ENCODE assay signal across 15 cellular contexts in the genomic region with DNA sequence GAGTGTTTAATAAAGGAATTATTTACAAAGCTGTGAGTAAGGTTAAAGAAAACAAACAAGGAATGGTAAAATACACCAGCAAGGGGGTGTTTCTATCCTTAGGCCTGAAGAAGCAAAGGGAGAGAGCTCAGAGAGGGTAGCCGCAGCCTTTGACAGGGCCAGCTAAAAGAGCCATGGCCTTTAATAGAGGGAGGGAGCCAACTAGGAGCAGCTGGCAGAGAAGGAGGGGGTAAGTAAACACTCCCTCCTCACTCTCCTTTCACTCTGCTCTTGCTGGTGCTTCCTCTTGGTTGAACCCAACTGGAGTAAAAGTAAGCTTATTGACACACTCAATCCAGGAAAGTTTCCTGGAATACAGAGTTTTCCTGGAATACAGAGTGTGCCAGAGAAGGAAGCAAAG.
"Had no signal": no experiment of that assay in that cellular context is flagged by ENCODE, and none has a peak within 500 bp of the region (broad histone marks: within the 10 kb centered on the region; RNA-seq: fewer than 3 reads in every experiment).

No MANE protein-coding gene starts in this region.

- ATAC-seq: gastrocnemius medialis; left ventricle myocardium superior; stimulated activated naive CD8-positive, alpha-beta T cell treated with anti-CD3 and anti-CD28 coated beads, Interleukin-15, Interleukin-2, amounts not matched to agents 100 U/mL and 50 U/mL, for 24 hours had no signal

- H3K4me1 ChIP-seq: colonic mucosa, gastrocnemius medialis, testis had no signal

- H3K27ac ChIP-seq: colonic mucosa, gastrocnemius medialis, testis had no signal

- H3K9me3 ChIP-seq: colonic mucosa, gastrocnemius medialis, testis had no signal

- H3K36me3 ChIP-seq: colonic mucosa, gastrocnemius medialis had no signal

- DNase-seq: activated CD4-positive, alpha-beta T cell treated with anti-CD3 and anti-CD28 coated beads, Interleukin-2, amount 50 U/mL, for 4 hours; activated CD4-positive, CD25-positive, alpha-beta regulatory T cell treated with anti-CD3 and anti-CD28 coated beads, Interleukin-2, amount 50 U/mL, for 72 hours; activated effector memory CD4-positive, alpha-beta T cell treated with Interleukin-2 at 50 U/mL for 16 hours; activated T-cell treated with anti-CD3 and anti-CD28 coated beads, Interleukin-2, amount 50 U/mL, for 1 hour; caudate nucleus; colonic mucosa; effector CD8-positive, alpha-beta T cell; gastrocnemius medialis; kidney; left ventricle myocardium superior; mesenchymal stem cell; nephron progenitor cell; stimulated activated CD4-positive, alpha-beta T cell treated with anti-CD3 and anti-CD28 coated beads, Interleukin-2, amount 100 ng/mL, for 48 hours; stimulated activated naive CD8-positive, alpha-beta T cell treated with anti-CD3 and anti-CD28 coated beads, Interleukin-15, Interleukin-2, amounts not matched to agents 100 U/mL and 50 U/mL, for 24 hours; testis had no signal

- H3K27me3 ChIP-seq: colonic mucosa, gastrocnemius medialis, testis had no signal

- H3K4me3 ChIP-seq: colonic mucosa, gastrocnemius medialis, testis had no signal
